In the genomic region with DNA sequence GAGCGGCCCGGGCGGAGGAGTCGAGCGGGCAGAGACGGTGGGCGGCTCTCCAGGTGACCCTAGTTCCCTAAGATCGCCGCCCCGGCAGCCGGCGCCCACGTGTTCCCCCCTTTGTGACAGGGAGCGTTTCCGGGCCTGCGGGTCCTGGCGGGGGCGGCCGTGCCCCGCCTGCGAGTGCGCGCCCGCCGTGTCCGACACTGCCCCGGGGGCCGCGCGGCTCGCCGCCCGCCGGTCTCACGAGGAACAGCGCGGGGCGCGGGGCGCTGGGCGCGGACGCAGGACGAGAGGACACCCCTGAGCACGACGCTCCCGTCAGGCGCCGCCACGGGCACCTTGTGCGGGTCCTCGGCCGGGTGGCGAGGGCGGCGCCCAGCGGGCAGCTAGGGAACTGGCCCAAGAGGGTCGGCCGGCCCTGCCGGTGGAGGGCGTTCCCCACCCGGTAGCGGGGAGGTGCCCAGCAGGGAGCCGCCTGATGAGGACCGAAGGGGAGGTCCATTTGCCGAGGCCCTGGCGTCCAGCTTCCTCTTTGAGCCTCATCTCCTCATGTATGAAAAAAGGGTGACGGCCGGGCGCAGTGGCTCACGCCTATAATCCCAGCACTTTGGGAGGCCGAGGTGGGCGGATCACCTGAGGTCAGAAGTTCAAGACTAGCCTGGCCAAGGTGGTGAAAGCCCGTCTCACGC, we compare ENCODE assay signal across 7 cellular contexts. TPM values are rescaled to one million over a fixed set of nuclear protein-coding genes. Genes with fewer than 3 reads are reported as not detected.
DNase-seq lines count a peak whose midpoint lies in the region; ATAC-seq and TF ChIP-seq lines count a peak whose summit lies in the region.

A gene (minus strand): TSS at position 137 of the 683 bp plus-strand sequence. CDS start 535 bp downstream, outside the sequence.

- H3K36me3 ChIP-seq in iPS-18a (ENCODE audit: control insufficient read depth, low read depth, low read length) (peaks cover 23% of the 10 kb centered on the region), skeletal muscle tissue (ENCODE audit: control insufficient read depth in 3 of 3, insufficient read depth in 3 of 3, low read length in 3 of 3) (peaks cover 15 to 18% (median 16%) of the 10 kb centered on the region in 3 donors)

- H3K9me3 ChIP-seq in iPS-18a (ENCODE audit: control insufficient read depth, low read depth, low read length) (no peaks in the 10 kb centered on the region), skeletal muscle tissue (ENCODE audit: control insufficient read depth in 3 of 3, low read length in 3 of 3) (no peaks in the 10 kb centered on the region)

- H3K9ac ChIP-seq in iPS-18a (ENCODE audit: low read length), result peak within 1 kb of the TSS; percentile 99
- H3K9ac ChIP-seq in skeletal muscle tissue (ENCODE audit: low read depth in 1 of 3, low read length in 3 of 3), result peak within 1 kb of the TSS; percentile 98 to 99 (median 98)

- peak within 1 kb of the TSS; percentile 90 to 98 (median 95) for H3K4me3 Mint-ChIP-seq in brain

- H3K36me3 Mint-ChIP-seq in brain, result peaks cover 27% of the 10 kb centered on the region

- H3K4me1 Mint-ChIP-seq in brain, result peaks cover 35% of the 10 kb centered on the region

- TF ChIP-seq CTCF in brain (conservative IDR thresholded peaks at IDR 0.05), result peak; percentile 83 to 89

- DNase-seq in NCI-H2107 treated with DMSO at 0.1 percent for 48 hours (lab: John Stamatoyannopoulos, UW; ENCODE audit: unreplicated experiment), result peak; percentile 18
- DNase-seq in UCSD-AML1 (lab: John Stamatoyannopoulos, UW; ENCODE audit: unreplicated experiment), result peak; percentile 93

- peak within 1 kb of the TSS; percentile 99 to 100 (median 100) for H3K27ac Mint-ChIP-seq in brain

- H3K4me3 ChIP-seq in iPS-18a (ENCODE audit: low read length), result peak within 1 kb of the TSS; percentile 100
- H3K4me3 ChIP-seq in skeletal muscle tissue (ENCODE audit: low read length in 3 of 3), result peak within 1 kb of the TSS; percentile 92 to 96 (median 94)

- peaks cover 0 to 3% (median 0%) of the 10 kb centered on the region in 5 experiments for H3K9me3 Mint-ChIP-seq in brain

- peaks cover 5% of the 10 kb centered on the region for H3K4me1 ChIP-seq in iPS-18a (ENCODE audit: control insufficient read depth, low read depth, low read length)
- peaks cover 21 to 24% (median 23%) of the 10 kb centered on the region in 3 donors for H3K4me1 ChIP-seq in skeletal muscle tissue (ENCODE audit: control insufficient read depth in 3 of 3, insufficient read depth in 3 of 3, low read length in 3 of 3)

- H3K27ac ChIP-seq in iPS-18a (ENCODE audit: low read length), result peak within 1 kb of the TSS; percentile 81
- H3K27ac ChIP-seq in skeletal muscle tissue (ENCODE audit: low read depth, low read length), result peak within 1 kb of the TSS; percentile 97

- H3K27me3 ChIP-seq in iPS-18a (ENCODE audit: control insufficient read depth, insufficient read depth, low read length) (no peaks in the 10 kb centered on the region), skeletal muscle tissue (ENCODE audit: control insufficient read depth in 3 of 3, insufficient read depth in 3 of 3, low read length in 3 of 3) (no peaks in the 10 kb centered on the region)

- peak; percentile 85 for ATAC-seq in GM18502 (IDR thresholded peaks at IDR 0.05; ENCODE audit: poor library complexity, unreplicated experiment)
- ATAC-seq in HG03025 (IDR thresholded peaks at IDR 0.05; ENCODE audit: low FRiP score, unreplicated experiment), result peak; percentile 62

- H3K27me3 Mint-ChIP-seq in brain, result peaks cover 2% of the 10 kb centered on the region

RNA-seq across cellular contexts. Expression of the gene that starts here (rescaled TPM):
- polyA plus RNA-seq in brain (ENCODE audit: insufficient read depth, low read depth, low replicate concordance), result 82.5 TPM
- 42.3 TPM for total RNA-seq in skeletal muscle tissue

Comparison
In these comparisons a context has a peak if more than half of its experiments do, and no peak if none do; other contexts are left out.
1. Peak in every context shown above with its lines: DNase-seq, ATAC-seq, H3K4me3 ChIP-seq and H3K27ac ChIP-seq.